In the genomic region with DNA sequence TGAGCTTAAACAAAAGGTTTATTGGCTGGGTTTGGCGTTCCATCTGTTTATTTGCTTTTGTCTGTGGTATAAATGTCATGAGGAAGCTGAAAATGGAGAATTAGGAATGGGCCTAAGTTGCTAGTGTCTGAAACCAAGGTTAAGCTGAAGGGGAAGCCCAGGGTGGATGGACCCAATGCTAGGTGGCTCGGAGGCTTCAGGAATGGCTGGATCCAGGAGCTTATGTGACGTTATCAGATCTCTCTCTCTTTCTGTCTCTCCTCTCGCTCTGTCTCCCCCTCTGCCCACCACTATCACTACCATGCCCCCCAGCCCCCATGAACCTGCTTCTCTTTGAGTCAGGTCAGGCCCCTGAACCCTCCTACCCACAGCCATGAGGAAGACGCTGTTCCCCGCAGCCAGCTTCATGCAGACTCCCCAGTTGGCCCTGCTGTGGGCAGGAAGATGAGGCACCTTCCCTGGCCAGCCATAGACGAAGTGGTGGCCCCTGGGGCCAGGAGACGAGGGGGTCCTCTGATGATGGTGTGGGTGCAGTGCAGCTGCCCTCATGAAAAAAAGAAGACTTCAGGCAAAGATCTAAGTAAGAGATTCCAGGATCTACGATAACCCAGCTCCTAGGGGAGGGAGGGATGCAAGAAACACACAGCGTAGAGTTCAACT, we compare ENCODE assay signal across 16 cellular contexts.
A peak's percentile ranks its signal among the peaks of the same experiment; 100 is the strongest.
DNase-seq lines count a peak whose midpoint lies in the region; ATAC-seq and TF ChIP-seq lines count a peak whose summit lies in the region.
"Had no signal": no experiment of that assay in that cellular context is flagged by ENCODE, and none has a peak within 500 bp of the region (broad histone marks: within the 10 kb centered on the region; RNA-seq: fewer than 3 reads in every experiment).

No MANE protein-coding gene starts in this region.

- peaks cover 46% of the 10 kb centered on the region for H3K27me3 ChIP-seq in CD4-positive, alpha-beta T cell (ENCODE audit: control insufficient read depth, insufficient read depth, low read length)
- H3K27me3 ChIP-seq in neural progenitor cell = peaks cover 67% of the 10 kb centered on the region

- CTCF ChIA-PET in CD4-positive, alpha-beta T cell (lab: Charles Lee) = no interaction called here

- no peaks in the 10 kb centered on the region for H3K9me3 Mint-ChIP-seq in activated CD4-positive, alpha-beta T cell treated with anti-CD3 and anti-CD28 coated beads, Interleukin-2, amount 10 ng/mL, durations not matched to agents 24 days and 14 days
- no peaks in the 10 kb centered on the region for H3K9me3 Mint-ChIP-seq in CD4-positive, alpha-beta T cell
- no peaks in the 10 kb centered on the region for H3K9me3 Mint-ChIP-seq in effector memory CD8-positive, alpha-beta T cell
- H3K9me3 Mint-ChIP-seq in neural progenitor cell = no peaks in the 10 kb centered on the region

- H3K4me1 Mint-ChIP-seq in activated CD4-positive, alpha-beta T cell treated with anti-CD3 and anti-CD28 coated beads, Interleukin-2, amount 10 ng/mL, durations not matched to agents 24 days and 14 days = peaks cover 3% of the 10 kb centered on the region
- H3K4me1 Mint-ChIP-seq in CD4-positive, alpha-beta T cell (ENCODE audit: low read depth) = peaks cover 16% of the 10 kb centered on the region
- peaks cover 3 to 9% of the 10 kb centered on the region in 2 donors for H3K4me1 Mint-ChIP-seq in effector memory CD8-positive, alpha-beta T cell (ENCODE audit: low read depth in 2 of 2)
- no peaks in the 10 kb centered on the region for H3K4me1 Mint-ChIP-seq in neural progenitor cell

- DNase-seq in activated CD4-positive, alpha-beta T cell treated with anti-CD3 and anti-CD28 coated beads, Interleukin-2, amount 10 ng/mL, durations not matched to agents 24 days and 14 days = no peak
- no peak for DNase-seq in activated CD4-positive, alpha-beta T cell treated with anti-CD3 and anti-CD28 coated beads, Interleukin-2, amount 50 U/mL, for 48 hours
- DNase-seq in CD4-positive, alpha-beta T cell = no peak
- no peak for DNase-seq in effector memory CD8-positive, alpha-beta T cell
- DNase-seq in neural progenitor cell (ENCODE audit: low spot score) = no peak
- no peak for DNase-seq in GDM1 (lab: John Stamatoyannopoulos, UW)
- DNase-seq: DMS 273 treated with DMSO at 0.1 percent for 48 hours, Karpas-422, MM.1S, NCI-H1092 treated with DMSO at 0.1 percent for 48 hours, NCI-H1694, NCI-H226, NCI-H524 treated with DMSO at 0.1 percent for 48 hours had no signal

- H3K36me3 Mint-ChIP-seq in activated CD4-positive, alpha-beta T cell treated with anti-CD3 and anti-CD28 coated beads, Interleukin-2, amount 10 ng/mL, durations not matched to agents 24 days and 14 days (ENCODE audit: low read depth) = no peaks in the 10 kb centered on the region
- no peaks in the 10 kb centered on the region for H3K36me3 Mint-ChIP-seq in CD4-positive, alpha-beta T cell (ENCODE audit: low read depth)
- no peaks in the 10 kb centered on the region for H3K36me3 Mint-ChIP-seq in effector memory CD8-positive, alpha-beta T cell (ENCODE audit: insufficient read depth)
- H3K36me3 Mint-ChIP-seq in neural progenitor cell = no peaks in the 10 kb centered on the region

- H3K36me3 ChIP-seq in neural progenitor cell = no peaks in the 10 kb centered on the region

- ATAC-seq in CD4-positive, alpha-beta T cell (ENCODE audit: poor library complexity) = no peak
- no peak for ATAC-seq in effector memory CD8-positive, alpha-beta T cell (replicated peaks)
- no peak for ATAC-seq in GM21390 (IDR thresholded peaks at IDR 0.05; ENCODE audit: unreplicated experiment)
- no peak for ATAC-seq in HG03460 (IDR thresholded peaks at IDR 0.05; ENCODE audit: unreplicated experiment)

- POLR2A ChIA-PET in CD4-positive, alpha-beta T cell (lab: Charles Lee) = no interaction called here

- H3K4me2 ChIP-seq in neural progenitor cell = no peak overlapping the region

- TF ChIP-seq CTCF in CD4-positive, alpha-beta T cell (IDR thresholded peaks at IDR 0.05) = no peak
- TF ChIP-seq CTCF in neural progenitor cell (IDR thresholded peaks at IDR 0.05) = no peak

- H3K27ac Mint-ChIP-seq in activated CD4-positive, alpha-beta T cell treated with anti-CD3 and anti-CD28 coated beads, Interleukin-2, amount 10 ng/mL, durations not matched to agents 24 days and 14 days = no peak overlapping the region
- no peak overlapping the region for H3K27ac Mint-ChIP-seq in CD4-positive, alpha-beta T cell
- H3K27ac Mint-ChIP-seq in effector memory CD8-positive, alpha-beta T cell = peak overlapping the region in 1 of 2 donors; percentile 56
- H3K27ac Mint-ChIP-seq in neural progenitor cell = no peak overlapping the region

- H4K20me1 ChIP-seq in neural progenitor cell (ENCODE audit: low read depth) = peaks cover 5% of the 10 kb centered on the region

- intact Hi-C loops in activated CD4-positive, alpha-beta T cell treated with anti-CD3 and anti-CD28 coated beads, Interleukin-2, amount 10 ng/mL, durations not matched to agents 24 days and 14 days (cut with micrococcal nuclease) = no loop called here
- intact Hi-C loops in CD4-positive, alpha-beta T cell (cut with DNase I, micrococcal nuclease) = loop anchor here in 1 of 2 experiments (5.0 to 10.0 kb wide), 2 partner anchors 419 to 671 kb away; no protein-coding TSS in a partner anchor

- no peak overlapping the region for H3K4me3 ChIP-seq in neural progenitor cell

- no peaks in the 10 kb centered on the region for H3F3A ChIP-seq in neural progenitor cell (ENCODE audit: low read depth)

- H3K4me3 Mint-ChIP-seq in activated CD4-positive, alpha-beta T cell treated with anti-CD3 and anti-CD28 coated beads, Interleukin-2, amount 10 ng/mL, durations not matched to agents 24 days and 14 days = peak overlapping the region; percentile 45
- H3K4me3 Mint-ChIP-seq in CD4-positive, alpha-beta T cell = peak overlapping the region; percentile 56
- H3K4me3 Mint-ChIP-seq in effector memory CD8-positive, alpha-beta T cell = peak overlapping the region; percentile 48 to 67
- H3K4me3 Mint-ChIP-seq in neural progenitor cell = peak overlapping the region; percentile 58

- no peak overlapping the region for H2AFZ ChIP-seq in neural progenitor cell (replicated peaks)

- no peaks in the 10 kb centered on the region for H3K9me3 ChIP-seq in CD4-positive, alpha-beta T cell (ENCODE audit: control insufficient read depth, low read length)
- no peaks in the 10 kb centered on the region for H3K9me3 ChIP-seq in neural progenitor cell (ENCODE audit: low read depth)

- H3K9ac ChIP-seq in neural progenitor cell = no peak overlapping the region

- H3K27ac ChIP-seq in CD4-positive, alpha-beta T cell (ENCODE audit: low read depth, low read length) = no peak overlapping the region
- no peak overlapping the region for H3K27ac ChIP-seq in neural progenitor cell
- H3K27ac ChIP-seq: 22Rv1 had no signal

- H3K27me3 Mint-ChIP-seq in activated CD4-positive, alpha-beta T cell treated with anti-CD3 and anti-CD28 coated beads, Interleukin-2, amount 10 ng/mL, durations not matched to agents 24 days and 14 days = peaks cover 36% of the 10 kb centered on the region
- peaks cover 47% of the 10 kb centered on the region for H3K27me3 Mint-ChIP-seq in CD4-positive, alpha-beta T cell
- peaks cover 34 to 53% of the 10 kb centered on the region in 2 donors for H3K27me3 Mint-ChIP-seq in effector memory CD8-positive, alpha-beta T cell
- H3K27me3 Mint-ChIP-seq in neural progenitor cell (ENCODE audit: insufficient read depth, low read depth) = peaks cover 23% of the 10 kb centered on the region

- H3K4me1 ChIP-seq in neural progenitor cell = no peaks in the 10 kb centered on the region

- no peaks in the 10 kb centered on the region for H3K79me2 ChIP-seq in neural progenitor cell (ENCODE audit: low read depth)
